28 cellular contexts compared by ENCODE assay signal in the genomic region with DNA sequence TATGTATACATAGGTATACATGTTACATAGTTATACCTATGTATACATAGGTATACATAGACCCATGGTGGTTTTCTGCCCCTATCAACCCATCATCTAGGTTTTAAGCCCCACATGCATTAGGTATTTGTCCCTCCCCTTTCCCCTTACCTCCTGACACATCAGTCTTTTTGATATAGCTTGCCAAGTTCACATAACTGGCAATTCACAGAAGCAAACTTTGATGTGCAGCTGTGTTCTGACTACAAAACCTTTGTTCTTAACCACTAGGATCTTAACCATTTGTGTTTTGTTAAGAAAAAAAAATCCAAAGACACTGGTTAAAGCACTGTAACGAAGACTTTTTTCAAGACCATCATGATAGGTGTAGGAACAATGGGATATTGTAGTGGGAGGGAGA. TPM values are rescaled to one million over a fixed set of nuclear protein-coding genes. Genes with fewer than 3 reads are reported as not detected.
"Had no signal": no experiment of that assay in that cellular context is flagged by ENCODE, and none has a peak within 500 bp of the region (broad histone marks: within the 10 kb centered on the region; RNA-seq: fewer than 3 reads in every experiment).

No MANE protein-coding gene starts in this region.

- DNase-seq: cerebellar nuclear complex; colonic mucosa; cortex of kidney; effector CD8-positive, alpha-beta T cell; effector memory CD8-positive, alpha-beta T cell; endodermal cell; erythroblast; esophagus squamous epithelium; foreskin fibroblast; foreskin melanocyte; gastrocnemius medialis; glutamatergic neuron; head of caudate nucleus; heart right ventricle; hippocampal formation; left cardiac atrium; left lung; left ventricle myocardium superior; lower lobe of right lung; mesenchymal stem cell; midbrain had no signal

- H3K9me3 ChIP-seq: colonic mucosa, esophagus squamous epithelium, gastrocnemius medialis, heart right ventricle, left lung, lower lobe of right lung had no signal

- H3K4me3 Mint-ChIP-seq: dendritic cell treated with granulocyte-macrophage colony-stimulating factor and Interleukin-4, amounts not matched to agents 40 ng/mL and 50 ng/mL, for 4 days; effector memory CD8-positive, alpha-beta T cell; endodermal cell had no signal

- H3K27ac Mint-ChIP-seq: dendritic cell treated with granulocyte-macrophage colony-stimulating factor and Interleukin-4, amounts not matched to agents 40 ng/mL and 50 ng/mL, for 4 days; effector memory CD8-positive, alpha-beta T cell; endodermal cell had no signal

- H3K4me1 ChIP-seq: colonic mucosa, esophagus squamous epithelium, gastrocnemius medialis, heart right ventricle, left lung, lower lobe of right lung had no signal

- H3K9me3 Mint-ChIP-seq: dendritic cell treated with granulocyte-macrophage colony-stimulating factor and Interleukin-4, amounts not matched to agents 40 ng/mL and 50 ng/mL, for 4 days; effector memory CD8-positive, alpha-beta T cell; endodermal cell had no signal

- ATAC-seq: effector memory CD8-positive, alpha-beta T cell; esophagus mucosa; gastrocnemius medialis; heart right ventricle; left cardiac atrium; left lung; left ventricle myocardium superior; lower lobe of right lung had no signal

- H3K4me3 ChIP-seq: colonic mucosa, esophagus squamous epithelium, gastrocnemius medialis, heart right ventricle, left lung, lower lobe of right lung had no signal

- H3K27ac ChIP-seq: colonic mucosa, epithelial cell of prostate, esophagus squamous epithelium, gastrocnemius medialis, heart right ventricle, left lung, lower lobe of right lung had no signal

- H3K36me3 ChIP-seq: colonic mucosa, esophagus squamous epithelium, gastrocnemius medialis, heart right ventricle, left lung, lower lobe of right lung had no signal

- H3K27me3 ChIP-seq: colonic mucosa, gastrocnemius medialis had no signal

- H3K4me1 Mint-ChIP-seq: endodermal cell had no signal

RNA-seq across cellular contexts. Expression of a gene that starts 42.9 kb away (rescaled TPM):
- total RNA-seq: chondrocyte, endodermal cell, glomerular endothelial cell, lung microvascular endothelial cell, mononuclear cell had no signal
